ENCODE assay signal across 11 cellular contexts in the genomic region with DNA sequence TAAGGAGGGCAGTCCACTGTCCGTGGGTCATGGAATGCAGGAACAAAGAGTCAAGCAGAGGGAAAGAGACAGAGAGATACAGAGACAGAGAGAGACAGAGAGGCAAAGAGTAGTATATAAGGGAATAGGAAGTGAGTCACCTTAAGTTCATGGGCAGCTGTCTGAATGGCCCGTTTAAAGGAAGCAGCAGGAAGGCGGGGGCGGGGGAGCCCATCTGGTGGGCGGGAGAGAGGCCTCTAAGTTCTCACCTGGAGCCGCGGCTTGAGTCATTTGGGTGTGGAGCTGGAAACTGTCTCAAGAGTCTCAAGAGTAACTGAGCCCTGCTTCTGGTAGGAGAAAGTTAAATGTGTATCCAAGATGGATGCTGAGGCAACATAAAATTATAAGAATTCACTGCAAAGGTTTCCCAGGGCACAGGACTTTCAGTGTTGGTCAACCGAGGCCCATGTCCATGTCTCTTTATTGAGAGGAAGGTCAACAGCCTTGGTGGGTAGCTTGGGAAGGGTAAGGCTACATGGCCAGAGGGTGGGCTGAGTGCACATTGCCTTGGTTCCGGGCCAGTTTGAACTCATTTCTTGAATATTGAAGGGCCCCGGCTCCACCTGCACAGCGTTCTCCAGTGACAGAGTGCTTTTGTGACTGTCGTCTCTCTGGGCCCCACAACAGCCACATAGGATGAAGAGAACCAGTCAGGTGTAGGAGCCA.
DNase-seq lines count a peak whose midpoint lies in the region; ATAC-seq, FAIRE-seq and TF ChIP-seq lines count a peak whose summit lies in the region.
"Had no signal": no experiment of that assay in that cellular context is flagged by ENCODE, and none has a peak within 500 bp of the region (broad histone marks: within the 10 kb centered on the region; RNA-seq: fewer than 3 reads in every experiment).

No MANE protein-coding gene starts in this region.

- no peak overlapping the region for H3K9ac ChIP-seq in astrocyte (ENCODE audit: low read length)

- H3K4me3 ChIP-seq in H7 (ENCODE audit: insufficient read depth, low read depth, low read length) (no peak overlapping the region), astrocyte (ENCODE audit: insufficient read depth, low read depth, low read length) (no peak overlapping the region)

- no peaks in the 10 kb centered on the region for H3K27me3 Mint-ChIP-seq in astrocyte (ENCODE audit: low read depth, unreplicated experiment)

- peaks cover 10% of the 10 kb centered on the region for H3K9me3 Mint-ChIP-seq in astrocyte (ENCODE audit: unreplicated experiment)

- H3K4me1 Mint-ChIP-seq in astrocyte (ENCODE audit: low read depth, unreplicated experiment): peaks cover 29% of the 10 kb centered on the region

- peaks cover 4% of the 10 kb centered on the region for H3K36me3 Mint-ChIP-seq in astrocyte (ENCODE audit: low read depth, unreplicated experiment)

- FAIRE-seq in astrocyte (lab: Jason Lieb, UNC): no peak
- FAIRE-seq: H1 had no signal

- peak overlapping the region; percentile 88 for H3K27ac Mint-ChIP-seq in astrocyte (ENCODE audit: unreplicated experiment)

- no peaks in the 10 kb centered on the region; the same call in 1 of the 2 replicates for H3K27me3 ChIP-seq in H7 (ENCODE audit: control insufficient read depth, insufficient read depth, low read length)
- no peaks in the 10 kb centered on the region for H3K27me3 ChIP-seq in astrocyte (ENCODE audit: insufficient read depth, low read length)

- no peaks in the 10 kb centered on the region for H3K79me2 ChIP-seq in astrocyte (ENCODE audit: insufficient read depth, low read length)

- TF ChIP-seq CTCF in astrocyte (IDR thresholded peaks at IDR 0.05; ENCODE audit: insufficient read depth, low read depth, low read length): no peak

- H2AFZ ChIP-seq in astrocyte (ENCODE audit: low read depth, low read length): peak overlapping the region; percentile 39

- H4K20me1 ChIP-seq in astrocyte (ENCODE audit: insufficient read depth, low read length): no peaks in the 10 kb centered on the region

- H3K36me3 ChIP-seq in H7 (replicated peaks; ENCODE audit: control insufficient read depth, insufficient read depth, low read length) (no peaks in the 10 kb centered on the region), astrocyte (ENCODE audit: insufficient read depth, low read length) (no peaks in the 10 kb centered on the region)

- no peak overlapping the region for H3K27ac ChIP-seq in astrocyte (ENCODE audit: low read depth, low read length)
- H3K27ac ChIP-seq: HL-60 had no signal

- H3K9me3 ChIP-seq in astrocyte (ENCODE audit: insufficient read depth, low read depth, low read length): no peaks in the 10 kb centered on the region
- H3K9me3 ChIP-seq: Caco-2 had no signal

- H3K4me3 Mint-ChIP-seq in astrocyte (ENCODE audit: unreplicated experiment): no peak overlapping the region

- H3K4me2 ChIP-seq in astrocyte (ENCODE audit: low read length): no peak overlapping the region

- ATAC-seq in GM21717 (IDR thresholded peaks at IDR 0.05; ENCODE audit: unreplicated experiment) (no peak), GM18858 (IDR thresholded peaks at IDR 0.05; ENCODE audit: unreplicated experiment) (no peak)

- DNase-seq in H7 (peak; percentile 4), RPMI7951 (ENCODE audit: low read depth) (peak; percentile 26), astrocyte (ENCODE audit: low read depth) (no peak), NCI-H510A treated with DMSO at 0.1 percent for 48 hours (lab: John Stamatoyannopoulos, UW) (no peak), activated gamma-delta T cell (lab: John Stamatoyannopoulos, UW) (no peak)
- DNase-seq in stimulated activated CD4-positive, alpha-beta T cell treated with anti-CD3 and anti-CD28 coated beads, Interleukin-1b, Interleukin-23, amount 100 ng/mL, for 4 hours (ENCODE audit: low read depth in 2 of 2): peak; percentile 28 to 34
- DNase-seq: Caco-2 had no signal

- peaks cover 3% of the 10 kb centered on the region for H3K4me1 ChIP-seq in astrocyte (ENCODE audit: insufficient read depth, low read length)
- H3K4me1 ChIP-seq: Caco-2 had no signal

Comparison
In these comparisons a context has a peak if more than half of its experiments do, and no peak if none do; other contexts are left out.
1. DNase-seq: peak in H7 (single experiment), RPMI7951 (single experiment) and stimulated activated CD4-positive, alpha-beta T cell treated with anti-CD3 and anti-CD28 coated beads, Interleukin-1b, Interleukin-23, amount 100 ng/mL, for 4 hours (2 of 2); none in astrocyte (single experiment), NCI-H510A treated with DMSO at 0.1 percent for 48 hours (single experiment) and activated gamma-delta T cell (single experiment).